Comparison of ENCODE assay signal across 1 cellular context in the genomic region with DNA sequence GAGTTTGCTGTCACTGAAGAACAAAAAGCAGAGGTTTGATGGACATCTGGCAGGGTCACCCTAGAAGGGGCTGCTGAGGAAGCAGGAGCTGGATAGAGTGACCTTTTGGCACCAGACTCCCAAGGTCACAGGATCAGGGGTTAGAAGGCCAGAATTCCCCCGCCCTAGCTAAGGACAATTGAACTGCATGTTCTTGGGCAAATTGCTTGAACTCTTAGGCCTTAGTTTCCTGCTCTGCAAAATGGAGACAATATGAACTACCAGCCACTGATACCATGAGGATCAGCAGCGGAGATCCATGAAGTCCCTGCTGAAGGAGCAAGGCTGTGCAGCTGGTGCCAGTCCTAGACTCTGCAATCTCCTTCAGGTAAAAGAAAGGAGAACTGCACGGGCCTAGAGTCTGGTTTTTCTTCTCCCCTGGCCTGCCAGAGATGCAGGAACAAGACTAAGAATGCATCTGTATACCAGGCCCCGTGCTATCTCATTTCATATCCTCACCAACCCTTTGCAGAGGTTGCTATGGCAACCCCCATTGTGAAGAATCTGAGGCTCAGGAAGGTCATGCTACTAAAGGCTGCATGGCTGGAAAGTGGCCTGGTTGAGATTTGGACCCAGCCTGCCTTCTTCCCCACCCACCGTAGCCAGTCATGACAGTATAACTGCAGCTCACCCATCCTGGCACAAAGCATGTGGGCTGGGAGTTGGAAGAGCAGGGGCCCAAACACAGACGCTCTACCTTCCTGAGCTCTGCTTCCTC.
A peak's percentile ranks its signal among the peaks of the same experiment; 100 is the strongest.
TF ChIP-seq lines count a peak whose summit lies in the region.

No MANE protein-coding gene starts in this region.

TF ChIP-seq in HepG2, 621 proteins besides CTCF, POLR2A, EP300 and RAD21:
- TF ChIP-seq RFX3 (CRISPR knock-in tag; IDR thresholded peaks at IDR 0.05) (peak; percentile 75), ZNF629 (CRISPR knock-in tag; conservative IDR thresholded peaks at IDR 0.05) (peak; percentile 69), HOXA3 (CRISPR knock-in tag; IDR thresholded peaks at IDR 0.05) (no peak), ZNF3 (CRISPR knock-in tag; IDR thresholded peaks at IDR 0.05) (0 out of 2 replicates have a peak, but pooled peaks have one; percentile 44), RFX1 (IDR thresholded peaks at IDR 0.05) (peak; percentile 66)
